1 cellular context compared by ENCODE assay signal in the genomic region with DNA sequence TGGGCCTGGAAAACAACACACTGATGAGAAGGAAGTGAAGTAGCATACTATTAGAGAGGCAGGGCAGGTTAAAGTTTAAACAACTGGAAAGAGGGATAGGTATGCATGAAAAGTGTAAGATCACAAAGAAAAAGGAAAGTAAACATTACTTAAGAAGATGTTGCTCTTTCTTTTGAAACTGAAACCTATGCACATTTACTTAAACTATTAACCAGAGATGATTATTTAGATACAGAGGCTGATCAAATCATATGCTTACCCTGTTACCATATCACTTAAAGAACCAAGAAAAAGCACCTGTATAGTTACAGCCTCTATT.
TF ChIP-seq lines count a peak whose summit lies in the region.

No MANE protein-coding gene starts in this region.

TF ChIP-seq in HepG2, 621 proteins besides CTCF, POLR2A, EP300 and RAD21 (continued from another document):
- TF ChIP-seq, protein P1, sequence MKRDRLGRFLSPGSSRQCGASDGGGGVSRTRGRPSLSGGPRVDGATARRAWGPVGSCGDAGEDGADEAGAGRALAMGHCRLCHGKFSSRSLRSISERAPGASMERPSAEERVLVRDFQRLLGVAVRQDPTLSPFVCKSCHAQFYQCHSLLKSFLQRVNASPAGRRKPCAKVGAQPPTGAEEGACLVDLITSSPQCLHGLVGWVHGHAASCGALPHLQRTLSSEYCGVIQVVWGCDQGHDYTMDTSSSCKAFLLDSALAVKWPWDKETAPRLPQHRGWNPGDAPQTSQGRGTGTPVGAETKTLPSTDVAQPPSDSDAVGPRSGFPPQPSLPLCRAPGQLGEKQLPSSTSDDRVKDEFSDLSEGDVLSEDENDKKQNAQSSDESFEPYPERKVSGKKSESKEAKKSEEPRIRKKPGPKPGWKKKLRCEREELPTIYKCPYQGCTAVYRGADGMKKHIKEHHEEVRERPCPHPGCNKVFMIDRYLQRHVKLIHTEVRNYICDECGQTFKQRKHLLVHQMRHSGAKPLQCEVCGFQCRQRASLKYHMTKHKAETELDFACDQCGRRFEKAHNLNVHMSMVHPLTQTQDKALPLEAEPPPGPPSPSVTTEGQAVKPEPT (CRISPR knock-in tag; IDR thresholded peaks at IDR 0.05; ENCODE audit: low read depth), result no peak
- TF ChIP-seq ZBTB39 (CRISPR knock-in tag; IDR thresholded peaks at IDR 0.05) (no peak), HOXA7 (CRISPR knock-in tag; IDR thresholded peaks at IDR 0.05) (no peak), THRA (CRISPR knock-in tag; IDR thresholded peaks at IDR 0.05; ENCODE audit: borderline replicate concordance) (no peak), ZNF761 (CRISPR knock-in tag; conservative IDR thresholded peaks at IDR 0.05) (no peak), ELF3 (CRISPR knock-in tag; IDR thresholded peaks at IDR 0.05) (peak; percentile 62; the same call in 1 of the 2 replicates), SIX4 (CRISPR knock-in tag; IDR thresholded peaks at IDR 0.05) (peak; percentile 86), MIXL1 (CRISPR knock-in tag; IDR thresholded peaks at IDR 0.05) (0 out of 2 replicates have a peak, but pooled peaks have one; percentile 10), ZFP41 (CRISPR knock-in tag; IDR thresholded peaks at IDR 0.05; ENCODE audit: borderline replicate concordance) (no peak), FOXA3 (CRISPR knock-in tag; IDR thresholded peaks at IDR 0.05) (peak; percentile 71), MAFG (CRISPR knock-in tag; IDR thresholded peaks at IDR 0.05) (no peak), HCFC1 (IDR thresholded peaks at IDR 0.05; ENCODE audit: low read depth, low read length) (no peak)
- TF ChIP-seq, protein P2, sequence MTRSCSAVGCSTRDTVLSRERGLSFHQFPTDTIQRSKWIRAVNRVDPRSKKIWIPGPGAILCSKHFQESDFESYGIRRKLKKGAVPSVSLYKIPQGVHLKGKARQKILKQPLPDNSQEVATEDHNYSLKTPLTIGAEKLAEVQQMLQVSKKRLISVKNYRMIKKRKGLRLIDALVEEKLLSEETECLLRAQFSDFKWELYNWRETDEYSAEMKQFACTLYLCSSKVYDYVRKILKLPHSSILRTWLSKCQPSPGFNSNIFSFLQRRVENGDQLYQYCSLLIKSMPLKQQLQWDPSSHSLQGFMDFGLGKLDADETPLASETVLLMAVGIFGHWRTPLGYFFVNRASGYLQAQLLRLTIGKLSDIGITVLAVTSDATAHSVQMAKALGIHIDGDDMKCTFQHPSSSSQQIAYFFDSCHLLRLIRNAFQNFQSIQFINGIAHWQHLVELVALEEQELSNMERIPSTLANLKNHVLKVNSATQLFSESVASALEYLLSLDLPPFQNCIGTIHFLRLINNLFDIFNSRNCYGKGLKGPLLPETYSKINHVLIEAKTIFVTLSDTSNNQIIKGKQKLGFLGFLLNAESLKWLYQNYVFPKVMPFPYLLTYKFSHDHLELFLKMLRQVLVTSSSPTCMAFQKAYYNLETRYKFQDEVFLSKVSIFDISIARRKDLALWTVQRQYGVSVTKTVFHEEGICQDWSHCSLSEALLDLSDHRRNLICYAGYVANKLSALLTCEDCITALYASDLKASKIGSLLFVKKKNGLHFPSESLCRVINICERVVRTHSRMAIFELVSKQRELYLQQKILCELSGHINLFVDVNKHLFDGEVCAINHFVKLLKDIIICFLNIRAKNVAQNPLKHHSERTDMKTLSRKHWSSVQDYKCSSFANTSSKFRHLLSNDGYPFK (CRISPR knock-in tag; IDR thresholded peaks at IDR 0.05; ENCODE audit: borderline replicate concordance), result no peak
